In the genomic region with DNA sequence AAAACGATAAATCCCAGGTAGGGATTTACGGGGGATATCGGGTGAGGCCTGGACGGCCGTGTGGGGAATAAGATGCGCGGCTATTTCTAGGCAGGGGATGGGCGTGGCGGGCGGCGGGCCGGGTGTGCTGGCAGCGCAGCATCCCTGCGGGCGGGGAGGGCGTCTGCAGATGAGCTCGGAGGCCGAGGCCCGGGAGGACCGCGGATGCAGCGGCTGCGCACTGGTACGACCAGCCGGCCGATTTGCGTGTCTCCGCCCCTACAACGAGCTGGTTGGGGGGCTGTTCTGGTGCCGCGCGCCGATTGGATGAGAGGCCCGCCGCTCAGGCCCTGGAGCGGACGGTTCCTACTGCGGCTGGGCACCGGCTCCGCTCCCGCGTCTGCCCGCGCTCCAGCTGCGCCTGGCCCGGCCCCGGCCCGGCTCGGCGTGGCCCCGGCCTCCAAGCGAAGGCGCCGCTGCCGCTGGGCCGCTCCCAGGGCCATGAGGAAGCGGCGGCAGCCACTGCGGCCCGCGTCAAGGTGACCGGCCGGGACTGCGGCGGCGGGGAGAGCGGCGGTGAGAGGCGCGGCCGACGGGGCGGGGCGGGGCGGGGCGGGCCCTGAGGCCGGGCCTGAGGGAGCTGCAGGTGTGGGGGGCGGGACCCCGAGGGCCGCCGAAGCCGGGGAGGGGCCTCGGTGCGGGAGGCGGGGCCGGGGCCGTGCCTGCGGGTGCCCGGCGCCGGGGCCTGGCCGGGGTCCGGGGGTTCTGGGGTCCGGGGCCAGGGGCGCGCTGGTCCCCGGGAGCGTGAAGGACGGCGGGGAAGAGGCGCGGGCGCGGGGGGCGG, we compare ENCODE assay signal across 8 cellular contexts. TPM values are rescaled to one million over a fixed set of nuclear protein-coding genes. Genes with fewer than 3 reads are reported as not detected.
A peak's percentile ranks its signal among the peaks of the same experiment; 100 is the strongest.
DNase-seq lines count a peak whose midpoint lies in the region; ATAC-seq and TF ChIP-seq lines count a peak whose summit lies in the region.

TSS of gene RALGPS1 (plus strand) at position 325 of the 823 bp plus-strand sequence. CDS start 47,508 bp downstream, outside the sequence.

- DNase-seq in DMS 273 treated with DMSO at 0.1 percent for 48 hours (lab: John Stamatoyannopoulos, UW) (peak; percentile 88), IMR-90 (peak; percentile 94), activated T-cell treated with anti-CD3 and anti-CD28 coated beads for 24 hours (ENCODE audit: low read depth) (peak; percentile 85), epithelial cell of esophagus (ENCODE audit: low read depth) (peak; percentile 97), middle frontal gyrus (ENCODE audit: extremely low spot score, low spot score) (peak; percentile 89)
- DNase-seq in stimulated activated CD8-positive, alpha-beta memory T cell treated with anti-CD3 and anti-CD28 coated beads, Interleukin-15, amount 100 ng/mL, for 48 hours (ENCODE audit: low read depth in 2 of 2): peak; percentile 86 to 88

- TF ChIP-seq POLR2A in IMR-90 (IDR thresholded peaks at IDR 0.05; ENCODE audit: low read depth, low read length): no peak

- H3K4me3 ChIP-seq in IMR-90 (ENCODE audit: insufficient read depth, low read depth, low read length) (peak within 1 kb of the TSS; percentile 81), OCI-LY3 (ENCODE audit: low read length) (peak within 1 kb of the TSS; percentile 84), epithelial cell of esophagus (ENCODE audit: low read length) (peak within 1 kb of the TSS; percentile 38)

- H2BK15ac ChIP-seq in IMR-90 (ENCODE audit: low read depth, low read length): no peak within 1 kb of the TSS

- H3K14ac ChIP-seq in IMR-90 (replicated peaks; ENCODE audit: low read depth, low read length): no peak within 1 kb of the TSS

- H2AK5ac ChIP-seq in IMR-90 (ENCODE audit: low read depth, low read length): no peak within 1 kb of the TSS

- H3K79me1 ChIP-seq in IMR-90 (ENCODE audit: low read depth in 1 of 2, low read length in 2 of 2): no peaks in the 10 kb centered on the region

- H4K91ac ChIP-seq in IMR-90 (ENCODE audit: insufficient read depth, low read depth, low read length): no peak within 1 kb of the TSS

- H3K9me3 ChIP-seq in IMR-90 (ENCODE audit: control insufficient read depth, insufficient read depth, low read length): no peaks in the 10 kb centered on the region
- H3K9me3 ChIP-seq in OCI-LY3 (ENCODE audit: insufficient read depth, low read length): no peaks in the 10 kb centered on the region

- CTCF ChIA-PET in IMR-90 (lab: Yijun Ruan, JAX): interaction anchor here (0.6 kb wide), 1 partner anchor 330 kb away, joined by 3 read pairs; no protein-coding TSS in a partner anchor

- TF ChIP-seq CTCF in IMR-90 (conservative IDR thresholded peaks at IDR 0.05; ENCODE audit: low read depth, low read length) (no peak), OCI-LY3 (IDR thresholded peaks at IDR 0.05; ENCODE audit: low read depth, low read length) (no peak), epithelial cell of esophagus (IDR thresholded peaks at IDR 0.05; ENCODE audit: insufficient read depth, low read depth, low read length, missing control alignments) (no peak)

- dilution Hi-C loops in IMR-90 (cut with HindIII; ENCODE audit: low sequenced_read_pairs, unreplicated experiment): no loop called here

- H2BK5ac ChIP-seq in IMR-90 (ENCODE audit: low read depth, low read length, poor library complexity, severe bottlenecking): no peak within 1 kb of the TSS

- TF ChIP-seq RAD21 in IMR-90 (IDR thresholded peaks at IDR 0.05; ENCODE audit: low read length): no peak

- H4K5ac ChIP-seq in IMR-90 (ENCODE audit: low read depth, low read length): no peak within 1 kb of the TSS

- H3K56ac ChIP-seq in IMR-90 (ENCODE audit: extremely low read depth, insufficient read depth, low read length): no peak within 1 kb of the TSS

- peak within 1 kb of the TSS; percentile 59 for H2AK9ac ChIP-seq in IMR-90 (replicated peaks; ENCODE audit: low read depth, low read length, poor library complexity)

- no peaks in the 10 kb centered on the region for H3K9me1 ChIP-seq in IMR-90 (ENCODE audit: insufficient read depth, low read length)

- POLR2A ChIA-PET in IMR-90 (lab: Charles Lee; ENCODE audit: unreplicated experiment): no interaction called here

- no peak within 1 kb of the TSS for H3K4ac ChIP-seq in IMR-90 (ENCODE audit: low read depth, low read length)

- H3K4me2 ChIP-seq in IMR-90 (ENCODE audit: low read depth, low read length) (peak within 1 kb of the TSS; percentile 86), OCI-LY3 (ENCODE audit: low read length) (peak within 1 kb of the TSS; percentile 94)

- no peak within 1 kb of the TSS for H2BK120ac ChIP-seq in IMR-90 (ENCODE audit: low read depth, low read length)

- peak; percentile 98 for ATAC-seq in GM21529 (IDR thresholded peaks at IDR 0.05; ENCODE audit: unreplicated experiment)
- peak; percentile 100 for ATAC-seq in IMR-90 (ENCODE audit: low read depth)

- H3K9ac ChIP-seq in IMR-90 (ENCODE audit: low read depth, low read length) (no peak within 1 kb of the TSS), OCI-LY3 (ENCODE audit: low read length) (peak within 1 kb of the TSS; percentile 38; the same call in 1 of the 2 replicates)

- intact Hi-C loops in IMR-90 (cut with micrococcal nuclease): no loop called here

- H4K20me1 ChIP-seq in IMR-90 (ENCODE audit: insufficient read depth, low read length) (no peaks in the 10 kb centered on the region), OCI-LY3 (ENCODE audit: insufficient read depth, low read length) (no peaks in the 10 kb centered on the region)

- 0% methylated on average over 29 of the region's 105 CpGs; no CpG with 5 or more reads in 1 of the 2 experiments for WGBS in IMR-90 (ENCODE audit: extremely low coverage in 2 of 2, insufficient read length in 1 of 2), 2 experiments

- in situ Hi-C loops in IMR-90 (cut with MboI; ENCODE audit: low sequenced_read_pairs): no loop called here

- BruUV-seq in IMR-90 (replicated peaks; lab: Mats Ljungman, UMichigan): no TSS peak

- H3K27me3 ChIP-seq in IMR-90 (ENCODE audit: control insufficient read depth, insufficient read depth, low read length) (peaks cover 4% of the 10 kb centered on the region; the same call in 1 of the 2 replicates), OCI-LY3 (ENCODE audit: low read depth, low read length) (peaks cover 17% of the 10 kb centered on the region; the same call in 1 of the 2 replicates)

- no peaks in the 10 kb centered on the region for H3K79me2 ChIP-seq in OCI-LY3 (ENCODE audit: low read length)

- H3K18ac ChIP-seq in IMR-90 (ENCODE audit: low read depth, low read length): no peak within 1 kb of the TSS

- no peak within 1 kb of the TSS for H2BK20ac ChIP-seq in IMR-90 (ENCODE audit: low read depth, low read length)

- H3K36me3 ChIP-seq in IMR-90 (ENCODE audit: control insufficient read depth, insufficient read depth, low read length): no peaks in the 10 kb centered on the region
- no peaks in the 10 kb centered on the region for H3K36me3 ChIP-seq in OCI-LY3 (replicated peaks; ENCODE audit: low read depth, low read length)

- peak within 1 kb of the TSS in 1 of 2 experiments; percentile 65; a peak in 2 of 4 replicates for H4K8ac ChIP-seq in IMR-90 (ENCODE audit: low read depth in 2 of 2, low read length in 2 of 2)

- peak within 1 kb of the TSS; percentile 24; the same call in 1 of the 2 replicates for H3K23ac ChIP-seq in IMR-90 (ENCODE audit: low read depth, low read length)

- H2AFZ ChIP-seq in IMR-90 (replicated peaks; ENCODE audit: low read length, poor library complexity): peak within 1 kb of the TSS; percentile 89
- peak within 1 kb of the TSS; percentile 92 for H2AFZ ChIP-seq in OCI-LY3 (ENCODE audit: low read depth, low read length)

- H3K4me1 ChIP-seq in IMR-90 (ENCODE audit: control insufficient read depth, insufficient read depth, low read length) (peaks cover 3% of the 10 kb centered on the region; the same call in 1 of the 2 replicates), OCI-LY3 (ENCODE audit: low read length) (peaks cover 5% of the 10 kb centered on the region; the same call in 1 of the 2 replicates)

- H3K27ac ChIP-seq in IMR-90 (ENCODE audit: insufficient read depth, low read length) (no peak within 1 kb of the TSS; the same call in 1 of the 2 replicates), OCI-LY3 (ENCODE audit: low read length) (no peak within 1 kb of the TSS)

TF ChIP-seq in IMR-90, 13 proteins besides CTCF, POLR2A, EP300 and RAD21:
- peak; percentile 19; the same call in 1 of the 2 replicates for TF ChIP-seq MXI1 (IDR thresholded peaks at IDR 0.05; ENCODE audit: borderline replicate concordance, low read depth, low read length)
- TF ChIP-seq CEBPB (IDR thresholded peaks at IDR 0.05; ENCODE audit: low read depth, low read length): no peak
- TF ChIP-seq FOS (IDR thresholded peaks at IDR 0.05; ENCODE audit: low read depth, low read length): peak; percentile 44; the same call in 1 of the 2 replicates

RNA-seq across cellular contexts. Expression of gene RALGPS1, which starts in this region (rescaled TPM):
- total RNA-seq in IMR-90 (2012; rRNA removed): 0.90 and 2.5 TPM in 2 replicates
- 1.5 and 2.8 TPM in 2 replicates for polyA plus RNA-seq in IMR-90 (2012; rRNA removed)
- 0.37 and 1.1 TPM in 2 replicates for polyA plus RNA-seq in IMR-90 (2012; cell fraction: cytosol; rRNA removed)
- polyA plus RNA-seq in IMR-90 (2012; cell fraction: nucleus; rRNA removed; ENCODE audit: low replicate concordance): 3.3 and 7.7 TPM in 2 replicates
